Comparison of ENCODE assay signal across 16 cellular contexts in genomic region chr7:151352512-151352911, GRCh38. TPM values are rescaled to one million over a fixed set of nuclear protein-coding genes. Genes with fewer than 3 reads are reported as not detected.
A peak's percentile ranks its signal among the peaks of the same experiment; 100 is the strongest.
DNase-seq lines count a peak whose midpoint lies in the region; ATAC-seq and TF ChIP-seq lines count a peak whose summit lies in the region.
"Had no signal": no experiment of that assay in that cellular context is flagged by ENCODE, and none has a peak within 500 bp of the region (broad histone marks: within the 10 kb centered on the region; RNA-seq: fewer than 3 reads in every experiment).

No MANE protein-coding gene starts in this region.

- ATAC-seq in CD8-positive, alpha-beta T cell, result no peak
- peak; percentile 11 for ATAC-seq in GM21447 (IDR thresholded peaks at IDR 0.05; ENCODE audit: unreplicated experiment)
- ATAC-seq in naive B cell (ENCODE audit: low read depth in 2 of 2), result no peak
- no peak for ATAC-seq in SK-N-SH treated with all-trans-retinoic acid at 6 μM for 48 hours

- H3K9me3 Mint-ChIP-seq in CD8-positive, alpha-beta T cell, result no peaks in the 10 kb centered on the region
- H3K9me3 Mint-ChIP-seq in activated CD4-positive, alpha-beta memory T cell treated with anti-CD3 and anti-CD28 coated beads, Interleukin-2, amount 10 ng/mL, durations not matched to agents 7 days and 5 days, result no peaks in the 10 kb centered on the region
- no peaks in the 10 kb centered on the region for H3K9me3 Mint-ChIP-seq in naive B cell
- no peaks in the 10 kb centered on the region for H3K9me3 Mint-ChIP-seq in Calu3 (ENCODE audit: low read depth, unreplicated experiment)
- H3K9me3 Mint-ChIP-seq: mesothelial cell of epicardium had no signal

- H3K4me3 Mint-ChIP-seq in CD8-positive, alpha-beta T cell, result no peak overlapping the region
- H3K4me3 Mint-ChIP-seq in activated CD4-positive, alpha-beta memory T cell treated with anti-CD3 and anti-CD28 coated beads, Interleukin-2, amount 10 ng/mL, durations not matched to agents 7 days and 5 days, result no peak overlapping the region
- H3K4me3 Mint-ChIP-seq in naive B cell (no peak overlapping the region), Calu3 (ENCODE audit: low read depth, unreplicated experiment) (no peak overlapping the region)
- H3K4me3 Mint-ChIP-seq: mesothelial cell of epicardium had no signal

- BruUV-seq in Calu3 (replicated peaks; lab: Mats Ljungman, UMichigan), result no TSS peak

- peak overlapping the region; percentile 45 for H3K27ac ChIP-seq in CD8-positive, alpha-beta T cell (ENCODE audit: low read depth, low read length)
- H3K27ac ChIP-seq: breast epithelium, right lobe of liver, suprapubic skin had no signal

- peak overlapping the region; percentile 25 for H3K4me3 ChIP-seq in CD8-positive, alpha-beta T cell (ENCODE audit: low read depth, low read length)
- H3K4me3 ChIP-seq: breast epithelium, right lobe of liver, suprapubic skin had no signal

- H3K27me3 Mint-ChIP-seq in CD8-positive, alpha-beta T cell (ENCODE audit: low read depth), result no peaks in the 10 kb centered on the region
- no peaks in the 10 kb centered on the region for H3K27me3 Mint-ChIP-seq in activated CD4-positive, alpha-beta memory T cell treated with anti-CD3 and anti-CD28 coated beads, Interleukin-2, amount 10 ng/mL, durations not matched to agents 7 days and 5 days
- H3K27me3 Mint-ChIP-seq in naive B cell (no peaks in the 10 kb centered on the region), Calu3 (ENCODE audit: unreplicated experiment) (no peaks in the 10 kb centered on the region)

- no peaks in the 10 kb centered on the region for H3K9me3 ChIP-seq in CD8-positive, alpha-beta T cell (ENCODE audit: low read length)
- H3K9me3 ChIP-seq: breast epithelium, right lobe of liver, suprapubic skin had no signal

- H3K27ac Mint-ChIP-seq in CD8-positive, alpha-beta T cell, result peak overlapping the region; percentile 89
- peak overlapping the region; percentile 95 for H3K27ac Mint-ChIP-seq in activated CD4-positive, alpha-beta memory T cell treated with anti-CD3 and anti-CD28 coated beads, Interleukin-2, amount 10 ng/mL, durations not matched to agents 7 days and 5 days
- H3K27ac Mint-ChIP-seq in naive B cell, result peak overlapping the region in 5 of 6 donors; percentile 59 to 99 (median 91)
- no peak overlapping the region for H3K27ac Mint-ChIP-seq in Calu3 (ENCODE audit: unreplicated experiment)
- H3K27ac Mint-ChIP-seq: mesothelial cell of epicardium had no signal

- CTCF ChIA-PET in CD8-positive, alpha-beta T cell (lab: Charles Lee), result interaction anchor here (0.6 to 10.6 kb wide), 14 partner anchors 9 to 288 kb away, joined by 3 to 192 read pairs (median 7); partner anchors contain the start of gene NUB1
- CTCF ChIA-PET in activated CD4-positive, alpha-beta memory T cell treated with anti-CD3 and anti-CD28 coated beads, Interleukin-2, amount 10 ng/mL, durations not matched to agents 7 days and 5 days (lab: Charles Lee), result interaction anchor here (0.6 to 9.4 kb wide), 16 partner anchors 11 to 280 kb away, joined by 3 to 143 read pairs (median 7); partner anchors contain the start of gene NUB1
- CTCF ChIA-PET in Calu3 (lab: Charles Lee), result interaction anchor here (0.6 kb wide), 1 partner anchor 1371 kb away, joined by 4 read pairs; no protein-coding TSS in a partner anchor

- TF ChIP-seq CTCF in CD8-positive, alpha-beta T cell (IDR thresholded peaks at IDR 0.05), result no peak
- no peak for TF ChIP-seq CTCF in Calu3 (IDR thresholded peaks at IDR 0.05; ENCODE audit: unreplicated experiment)

- intact Hi-C loops in CD8-positive, alpha-beta T cell (cut with DNase I, micrococcal nuclease), result loop anchor here (1.0 to 5.0 kb wide), 3 partner anchors 16 to 165 kb away; partner anchors contain the start of genes RHEB (in 1 of the 2) and SMARCD3 (in 1 of the 2)
- intact Hi-C loops in Calu3 (cut with micrococcal nuclease; ENCODE audit: unreplicated experiment), result no loop called here

- H3K27me3 ChIP-seq in CD8-positive, alpha-beta T cell (ENCODE audit: insufficient read depth, low read length), result no peaks in the 10 kb centered on the region
- H3K27me3 ChIP-seq: breast epithelium, right lobe of liver, suprapubic skin had no signal

- peaks cover 39% of the 10 kb centered on the region for H3K4me1 ChIP-seq in CD8-positive, alpha-beta T cell (ENCODE audit: insufficient read depth, low read length)
- H3K4me1 ChIP-seq: breast epithelium had no signal

- peaks cover 52% of the 10 kb centered on the region for H3K4me1 Mint-ChIP-seq in CD8-positive, alpha-beta T cell (ENCODE audit: low read depth)
- peaks cover 55% of the 10 kb centered on the region for H3K4me1 Mint-ChIP-seq in activated CD4-positive, alpha-beta memory T cell treated with anti-CD3 and anti-CD28 coated beads, Interleukin-2, amount 10 ng/mL, durations not matched to agents 7 days and 5 days
- H3K4me1 Mint-ChIP-seq in naive B cell (peaks cover 35 to 55% (median 35%) of the 10 kb centered on the region in 3 donors), Calu3 (ENCODE audit: low read depth, unreplicated experiment) (peaks cover 12% of the 10 kb centered on the region)

- POLR2A ChIA-PET in CD8-positive, alpha-beta T cell (lab: Charles Lee), result interaction anchor here (0.9 to 3.5 kb wide), 6 partner anchors 11 to 96 kb away, joined by 5 to 19 read pairs (median 10); partner anchors contain the start of genes CRYGN, NUB1 and WDR86
- POLR2A ChIA-PET in activated CD4-positive, alpha-beta memory T cell treated with anti-CD3 and anti-CD28 coated beads, Interleukin-2, amount 10 ng/mL, durations not matched to agents 7 days and 5 days (lab: Charles Lee), result interaction anchor here (0.8 to 4.9 kb wide), 13 partner anchors 10 to 293 kb away, joined by 3 to 56 read pairs (median 6); partner anchors contain the start of genes NUB1 and RHEB

- peaks cover 28% of the 10 kb centered on the region for H3K36me3 ChIP-seq in CD8-positive, alpha-beta T cell (ENCODE audit: insufficient read depth, low read length)
- H3K36me3 ChIP-seq: breast epithelium had no signal

- peaks cover 65% of the 10 kb centered on the region for H3K36me3 Mint-ChIP-seq in CD8-positive, alpha-beta T cell
- H3K36me3 Mint-ChIP-seq in activated CD4-positive, alpha-beta memory T cell treated with anti-CD3 and anti-CD28 coated beads, Interleukin-2, amount 10 ng/mL, durations not matched to agents 7 days and 5 days (ENCODE audit: low read depth), result peaks cover 66% of the 10 kb centered on the region
- H3K36me3 Mint-ChIP-seq in naive B cell, result peaks cover 8 to 15% of the 10 kb centered on the region in 2 donors
- peaks cover 42% of the 10 kb centered on the region for H3K36me3 Mint-ChIP-seq in Calu3 (ENCODE audit: insufficient read depth, unreplicated experiment)

- no peak for DNase-seq in CD8-positive, alpha-beta T cell
- peak; percentile 24 for DNase-seq in activated CD4-positive, alpha-beta memory T cell treated with anti-CD3 and anti-CD28 coated beads, Interleukin-2, amount 10 ng/mL, durations not matched to agents 7 days and 5 days
- DNase-seq in naive B cell (no peak), EL (no peak), Calu3 (no peak)
- DNase-seq: activated gamma-delta T cell, DMS79 treated with DMSO at 0.1 percent for 48 hours, NCI-H2107, occipital lobe, right lobe of liver had no signal

TF ChIP-seq in SK-N-SH treated with all-trans-retinoic acid at 6 μM for 48 hours, 23 proteins besides CTCF, POLR2A, EP300 and RAD21:
- TF ChIP-seq TOX (CRISPR knock-in tag; IDR thresholded peaks at IDR 0.05; ENCODE audit: borderline replicate concordance) (no peak), ZC3H10 (CRISPR knock-in tag; IDR thresholded peaks at IDR 0.05) (no peak), SNAI2 (CRISPR knock-in tag; IDR thresholded peaks at IDR 0.05) (no peak), ZFP30 (CRISPR knock-in tag; IDR thresholded peaks at IDR 0.05) (no peak), ZNF565 (CRISPR knock-in tag; conservative IDR thresholded peaks at IDR 0.05; ENCODE audit: low read depth) (no peak), ZFP3 (CRISPR knock-in tag; IDR thresholded peaks at IDR 0.05) (no peak)
- TF ChIP-seq, protein P1, sequence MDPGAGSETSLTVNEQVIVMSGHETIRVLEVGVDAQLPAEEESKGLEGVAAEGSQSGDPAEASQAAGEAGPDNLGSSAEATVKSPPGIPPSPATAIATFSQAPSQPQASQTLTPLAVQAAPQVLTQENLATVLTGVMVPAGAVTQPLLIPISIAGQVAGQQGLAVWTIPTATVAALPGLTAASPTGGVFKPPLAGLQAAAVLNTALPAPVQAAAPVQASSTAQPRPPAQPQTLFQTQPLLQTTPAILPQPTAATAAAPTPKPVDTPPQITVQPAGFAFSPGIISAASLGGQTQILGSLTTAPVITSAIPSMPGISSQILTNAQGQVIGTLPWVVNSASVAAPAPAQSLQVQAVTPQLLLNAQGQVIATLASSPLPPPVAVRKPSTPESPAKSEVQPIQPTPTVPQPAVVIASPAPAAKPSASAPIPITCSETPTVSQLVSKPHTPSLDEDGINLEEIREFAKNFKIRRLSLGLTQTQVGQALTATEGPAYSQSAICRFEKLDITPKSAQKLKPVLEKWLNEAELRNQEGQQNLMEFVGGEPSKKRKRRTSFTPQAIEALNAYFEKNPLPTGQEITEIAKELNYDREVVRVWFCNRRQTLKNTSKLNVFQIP (CRISPR knock-in tag; IDR thresholded peaks at IDR 0.05; ENCODE audit: borderline replicate concordance, low read depth), result no peak

RNA-seq across cellular contexts. Expression of gene NUB1, which starts 10.9 kb away (rescaled TPM):
- total RNA-seq in CD8-positive, alpha-beta T cell, result 10 to 100 TPM; 78.4 to 81.2 TPM
- 10 to 100 TPM; 62.1 to 67.3 TPM for total RNA-seq in activated CD4-positive, alpha-beta memory T cell treated with anti-CD3 and anti-CD28 coated beads, Interleukin-2, amount 10 ng/mL, durations not matched to agents 7 days and 5 days
- polyA plus RNA-seq in naive B cell (ENCODE audit: low read depth in 6 of 6), result 10 to 100 TPM; 36.5 to 89.7 (median 71.1) TPM
- 56.2 and 69.2 TPM in 2 replicates for total RNA-seq in Calu3 (2022)

RNA-seq across cellular contexts. Expression of gene WDR86, which starts 57.3 kb away (rescaled TPM):
- 1 to 10 TPM; 5.7 to 6.5 TPM for total RNA-seq in CD8-positive, alpha-beta T cell
- total RNA-seq in activated CD4-positive, alpha-beta memory T cell treated with anti-CD3 and anti-CD28 coated beads, Interleukin-2, amount 10 ng/mL, durations not matched to agents 7 days and 5 days, result 1 to 10 TPM in 1 of 2 experiments, under 1 TPM in 1; 0.50 to 1.1 TPM
- polyA plus RNA-seq in naive B cell (ENCODE audit: low read depth in 6 of 6), result 1 to 10 TPM; 1.4 to 3.5 (median 1.9) TPM
- not detected in 2 replicates for total RNA-seq in Calu3 (2022)
- polyA plus RNA-seq: fibroblast of lung had no signal
